In the genomic region with DNA sequence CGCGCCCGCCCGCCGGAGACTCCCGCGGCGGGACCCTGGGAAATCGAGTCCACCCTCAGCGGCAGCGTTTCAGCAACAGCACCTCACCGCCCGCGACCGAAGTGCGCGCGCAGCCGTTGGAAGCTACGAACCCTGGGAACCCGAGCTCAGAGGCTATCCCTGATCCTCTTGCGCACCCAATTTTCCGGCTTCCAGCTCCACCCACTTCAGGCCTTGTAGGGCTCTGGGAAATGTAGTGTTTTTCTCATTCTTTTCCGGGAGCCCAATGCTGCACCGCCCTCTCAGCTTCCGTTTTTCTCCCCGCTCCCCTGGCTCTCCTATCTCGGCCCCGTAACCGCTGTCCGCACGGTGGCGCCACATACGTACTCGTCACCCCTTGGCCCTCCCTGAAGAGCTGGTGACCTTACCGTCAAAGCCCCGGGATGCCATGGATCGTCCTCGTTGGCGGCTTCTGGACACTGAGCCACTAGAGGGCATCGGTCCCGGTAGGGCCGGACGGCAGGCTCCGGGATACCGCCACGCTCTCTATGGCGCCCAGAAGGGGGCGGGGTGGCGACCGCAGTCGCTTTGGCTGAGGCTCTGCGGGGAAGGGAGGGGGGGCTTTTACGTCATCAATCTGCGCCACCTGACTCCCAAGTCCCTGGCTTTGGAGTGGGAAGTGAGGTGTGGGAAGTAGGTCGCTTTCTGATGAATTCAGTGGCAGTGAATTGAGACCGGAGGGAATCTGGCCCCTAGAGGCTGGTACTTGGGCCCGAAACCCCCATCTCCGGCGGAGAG, we compare ENCODE assay signal across 1 cellular context.
TF ChIP-seq lines count a peak whose summit lies in the region.

Gene ODR4, plus strand, starts transcription at position 687 of the 777 bp plus-strand sequence. CDS start 3,948 bp downstream, outside the sequence.
Gene TPR, minus strand, starts transcription at position 102 of the 777 bp plus-strand sequence. CDS start 225 bp downstream, outside the sequence.

TF ChIP-seq in GM12878, 131 proteins besides CTCF, POLR2A, EP300 and RAD21 (continued from another document):
- TF ChIP-seq CUX1 (IDR thresholded peaks at IDR 0.05; ENCODE audit: insufficient replicate concordance, low read depth, low read length) (no peak), NRF1 (conservative IDR thresholded peaks at IDR 0.05; ENCODE audit: low read depth, low read length) (peak; percentile 81), EED (IDR thresholded peaks at IDR 0.05; ENCODE audit: low read depth) (peak; percentile 98), SREBF2 (IDR thresholded peaks at IDR 0.05; ENCODE audit: low read length) (no peak), NBN (IDR thresholded peaks at IDR 0.05) (peak; percentile 99), NR2C2 (IDR thresholded peaks at IDR 0.05; ENCODE audit: borderline replicate concordance, control insufficient read depth, insufficient read length, low read depth) (no peak), WRNIP1 (IDR thresholded peaks at IDR 0.05; ENCODE audit: borderline replicate concordance, low read depth, low read length) (no peak), MEF2B (IDR thresholded peaks at IDR 0.05; ENCODE audit: partially characterized antibody, poor library complexity, severe bottlenecking) (peak; percentile 60), NFYA (IDR thresholded peaks at IDR 0.05; ENCODE audit: borderline replicate concordance, low read depth, low read length) (no peak), SUZ12 (IDR thresholded peaks at IDR 0.05; ENCODE audit: unreplicated experiment) (no peak), MTA2 (IDR thresholded peaks at IDR 0.05; ENCODE audit: low read depth) (peak; percentile 44; the same call in 1 of the 2 replicates), HDAC6 (IDR thresholded peaks at IDR 0.05; ENCODE audit: unreplicated experiment) (peak; percentile 13), SRF (IDR thresholded peaks at IDR 0.05; ENCODE audit: low read depth in 2 of 2, low read length in 2 of 2) (peak; percentile 33 to 75; a peak in 3 of 4 replicates), ZNF217 (IDR thresholded peaks at IDR 0.05) (no peak), MYC (IDR thresholded peaks at IDR 0.05; ENCODE audit: insufficient read depth, insufficient read length, insufficient replicate concordance, low read length, severe bottlenecking) (no peak), HCFC1 (IDR thresholded peaks at IDR 0.05; ENCODE audit: low read length) (peak; percentile 84), ZBED1 (IDR thresholded peaks at IDR 0.05; ENCODE audit: borderline replicate concordance) (0 out of 2 replicates have a peak, but pooled peaks have one; percentile 18), YY1 (IDR thresholded peaks at IDR 0.05; ENCODE audit: low read depth, low read length) (peak; percentile 97), NFIC (IDR thresholded peaks at IDR 0.05; ENCODE audit: low read depth, low read length) (peak; percentile 16; the same call in 1 of the 2 replicates), CHD2 (IDR thresholded peaks at IDR 0.05; ENCODE audit: borderline replicate concordance, low read depth, low read length) (peak; percentile 77; the same call in 1 of the 2 replicates), ESRRA (IDR thresholded peaks at IDR 0.05; ENCODE audit: low read length) (peak; percentile 44; the same call in 1 of the 2 replicates)
- TF ChIP-seq, protein P1, sequence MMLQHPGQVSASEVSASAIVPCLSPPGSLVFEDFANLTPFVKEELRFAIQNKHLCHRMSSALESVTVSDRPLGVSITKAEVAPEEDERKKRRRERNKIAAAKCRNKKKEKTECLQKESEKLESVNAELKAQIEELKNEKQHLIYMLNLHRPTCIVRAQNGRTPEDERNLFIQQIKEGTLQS (IDR thresholded peaks at IDR 0.05; ENCODE audit: borderline replicate concordance, extremely low read depth, low read depth, low read length) = peak; percentile 69; the same call in 1 of the 2 replicates
- TF ChIP-seq, protein P2, sequence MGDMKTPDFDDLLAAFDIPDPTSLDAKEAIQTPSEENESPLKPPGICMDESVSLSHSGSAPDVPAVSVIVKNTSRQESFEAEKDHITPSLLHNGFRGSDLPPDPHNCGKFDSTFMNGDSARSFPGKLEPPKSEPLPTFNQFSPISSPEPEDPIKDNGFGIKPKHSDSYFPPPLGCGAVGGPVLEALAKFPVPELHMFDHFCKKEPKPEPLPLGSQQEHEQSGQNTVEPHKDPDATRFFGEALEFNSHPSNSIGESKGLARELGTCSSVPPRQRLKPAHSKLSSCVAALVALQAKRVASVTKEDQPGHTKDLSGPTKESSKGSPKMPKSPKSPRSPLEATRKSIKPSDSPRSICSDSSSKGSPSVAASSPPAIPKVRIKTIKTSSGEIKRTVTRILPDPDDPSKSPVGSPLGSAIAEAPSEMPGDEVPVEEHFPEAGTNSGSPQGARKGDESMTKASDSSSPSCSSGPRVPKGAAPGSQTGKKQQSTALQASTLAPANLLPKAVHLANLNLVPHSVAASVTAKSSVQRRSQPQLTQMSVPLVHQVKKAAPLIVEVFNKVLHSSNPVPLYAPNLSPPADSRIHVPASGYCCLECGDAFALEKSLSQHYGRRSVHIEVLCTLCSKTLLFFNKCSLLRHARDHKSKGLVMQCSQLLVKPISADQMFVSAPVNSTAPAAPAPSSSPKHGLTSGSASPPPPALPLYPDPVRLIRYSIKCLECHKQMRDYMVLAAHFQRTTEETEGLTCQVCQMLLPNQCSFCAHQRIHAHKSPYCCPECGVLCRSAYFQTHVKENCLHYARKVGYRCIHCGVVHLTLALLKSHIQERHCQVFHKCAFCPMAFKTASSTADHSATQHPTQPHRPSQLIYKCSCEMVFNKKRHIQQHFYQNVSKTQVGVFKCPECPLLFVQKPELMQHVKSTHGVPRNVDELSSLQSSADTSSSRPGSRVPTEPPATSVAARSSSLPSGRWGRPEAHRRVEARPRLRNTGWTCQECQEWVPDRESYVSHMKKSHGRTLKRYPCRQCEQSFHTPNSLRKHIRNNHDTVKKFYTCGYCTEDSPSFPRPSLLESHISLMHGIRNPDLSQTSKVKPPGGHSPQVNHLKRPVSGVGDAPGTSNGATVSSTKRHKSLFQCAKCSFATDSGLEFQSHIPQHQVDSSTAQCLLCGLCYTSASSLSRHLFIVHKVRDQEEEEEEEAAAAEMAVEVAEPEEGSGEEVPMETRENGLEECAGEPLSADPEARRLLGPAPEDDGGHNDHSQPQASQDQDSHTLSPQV (IDR thresholded peaks at IDR 0.05) = peak; percentile 98
